In the genomic region with DNA sequence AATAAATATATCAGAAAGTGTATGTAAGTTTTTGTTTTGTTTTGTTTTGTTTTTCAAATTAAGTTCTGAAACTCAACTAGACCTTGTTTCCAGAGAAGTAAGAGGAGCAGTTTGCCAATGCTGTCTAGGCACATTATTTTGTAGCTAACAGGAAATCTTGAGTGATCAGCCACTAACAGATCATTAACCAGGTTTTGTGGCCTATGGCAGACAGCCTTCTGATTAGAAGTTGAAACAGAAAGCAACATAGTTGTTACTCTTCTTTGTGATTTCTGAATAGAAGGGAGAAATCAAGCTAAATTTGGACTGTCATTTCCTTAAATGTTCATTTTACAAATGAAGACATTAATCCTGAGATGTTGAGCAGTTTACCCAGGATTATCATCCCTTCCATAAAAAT, we compare ENCODE assay signal across 11 cellular contexts.
DNase-seq lines count a peak whose midpoint lies in the region; ATAC-seq and TF ChIP-seq lines count a peak whose summit lies in the region.
"Had no signal": no experiment of that assay in that cellular context is flagged by ENCODE, and none has a peak within 500 bp of the region (broad histone marks: within the 10 kb centered on the region; RNA-seq: fewer than 3 reads in every experiment).

No MANE protein-coding gene starts in this region.

- peak overlapping the region; percentile 45 for H3K27ac ChIP-seq in angular gyrus (ENCODE audit: low read depth, low read length)
- peak overlapping the region in 1 of 2 donors; percentile 4 for H3K27ac ChIP-seq in left lung
- H3K27ac ChIP-seq: cardiac muscle cell had no signal

- H3K9me3 Mint-ChIP-seq in CD14-positive monocyte = peaks cover 0 to 3% (median 0%) of the 10 kb centered on the region in 7 donors

- H3K9me3 ChIP-seq in left lung = no peaks in the 10 kb centered on the region

- H3K4me3 ChIP-seq in left lung = no peak overlapping the region
- H3K4me3 ChIP-seq: cardiac muscle cell had no signal

- intact Hi-C loops in CD14-positive monocyte (cut with micrococcal nuclease) (no loop called here), left lung (cut with DNase I) (no loop called here)

- no peaks in the 10 kb centered on the region for H3K36me3 ChIP-seq in left lung
- H3K36me3 ChIP-seq: cardiac muscle cell had no signal

- peaks cover 11 to 12% of the 10 kb centered on the region in 2 donors for H3K36me3 Mint-ChIP-seq in CD14-positive monocyte

- H3K4me3 Mint-ChIP-seq in CD14-positive monocyte = no peak overlapping the region

- DNase-seq in CD14-positive monocyte (ENCODE audit: low spot score) = no peak
- no peak for DNase-seq in NCI-H524 (lab: John Stamatoyannopoulos, UW)
- no peak for DNase-seq in GDM1 (lab: John Stamatoyannopoulos, UW)
- DNase-seq in left lung = no peak
- DNase-seq: foreskin fibroblast, mesenchymal stem cell had no signal

- peak overlapping the region in 4 of 7 donors; percentile 3 to 28 (median 4) for H3K27ac Mint-ChIP-seq in CD14-positive monocyte

- no peaks in the 10 kb centered on the region for H3K4me1 ChIP-seq in left lung

- ATAC-seq in GM19452 (IDR thresholded peaks at IDR 0.05; ENCODE audit: unreplicated experiment) (peak; percentile 96), HG02981 (IDR thresholded peaks at IDR 0.05; ENCODE audit: unreplicated experiment) (peak; percentile 99), GM19351 (IDR thresholded peaks at IDR 0.05; ENCODE audit: unreplicated experiment) (no peak), left lung (no peak)

- no peak for TF ChIP-seq CTCF in CD14-positive monocyte (IDR thresholded peaks at IDR 0.05)
- TF ChIP-seq CTCF in left lung (IDR thresholded peaks at IDR 0.05) = no peak

- no peaks in the 10 kb centered on the region for H3K27me3 ChIP-seq in left lung
- H3K27me3 ChIP-seq: cardiac muscle cell had no signal

- no peaks in the 10 kb centered on the region for H3K27me3 Mint-ChIP-seq in CD14-positive monocyte (ENCODE audit: low read depth in 3 of 3)

- H3K4me1 Mint-ChIP-seq in CD14-positive monocyte = peaks cover 31% of the 10 kb centered on the region

Comparison
In these comparisons a context has a peak if more than half of its experiments do, and no peak if none do; other contexts are left out.
1. ATAC-seq: peak in GM19452 (single experiment) and HG02981 (single experiment); none in GM19351 (single experiment) and left lung (single experiment).